In genomic region chr19:46409146-46409545, GRCh38 we compare ENCODE assay signal across 1 cellular context.
TF ChIP-seq lines count a peak whose summit lies in the region.

No MANE protein-coding gene starts in this region.

TF ChIP-seq in GM23338, 12 proteins besides CTCF, POLR2A, EP300 and RAD21:
- no peak for TF ChIP-seq CREB1 (CRISPR knock-in tag; IDR thresholded peaks at IDR 0.05; ENCODE audit: low read depth)
- no peak for TF ChIP-seq POLR2AphosphoS5 (IDR thresholded peaks at IDR 0.05; ENCODE audit: low read depth)
- TF ChIP-seq NANOG (IDR thresholded peaks at IDR 0.05; ENCODE audit: borderline replicate concordance), result no peak
